9 cellular contexts compared by ENCODE assay signal in genomic region chr11:2428322-2428795, GRCh38. TPM values are rescaled to one million over a fixed set of nuclear protein-coding genes. Genes with fewer than 3 reads are reported as not detected.
DNase-seq lines count a peak whose midpoint lies in the region; ATAC-seq, FAIRE-seq and TF ChIP-seq lines count a peak whose summit lies in the region.
"Had no signal": no experiment of that assay in that cellular context is flagged by ENCODE, and none has a peak within 500 bp of the region (broad histone marks: within the 10 kb centered on the region; RNA-seq: fewer than 3 reads in every experiment).

No MANE protein-coding gene starts in this region.

- TF ChIP-seq CTCF in Calu3 (IDR thresholded peaks at IDR 0.05; ENCODE audit: unreplicated experiment) (peak; percentile 79), KMS-11 (conservative IDR thresholded peaks at IDR 0.05; ENCODE audit: low read depth, low read length) (peak; percentile 97), astrocyte (IDR thresholded peaks at IDR 0.05; ENCODE audit: insufficient read depth, low read depth, low read length) (peak; percentile 72)

- H3K4me1 Mint-ChIP-seq in Calu3 (ENCODE audit: low read depth, unreplicated experiment), result no peaks in the 10 kb centered on the region
- no peaks in the 10 kb centered on the region for H3K4me1 Mint-ChIP-seq in astrocyte (ENCODE audit: low read depth, unreplicated experiment)

- H3K79me2 ChIP-seq in KMS-11 (ENCODE audit: insufficient read depth, low read depth) (no peaks in the 10 kb centered on the region), astrocyte (ENCODE audit: insufficient read depth, low read length) (no peaks in the 10 kb centered on the region)

- no peak for ATAC-seq in GM18873 (IDR thresholded peaks at IDR 0.05; ENCODE audit: low FRiP score, unreplicated experiment)
- no peak for ATAC-seq in GM19035 (IDR thresholded peaks at IDR 0.05; ENCODE audit: unreplicated experiment)

- H4K20me1 ChIP-seq in KMS-11 (ENCODE audit: insufficient read depth) (no peaks in the 10 kb centered on the region), astrocyte (ENCODE audit: insufficient read depth, low read length) (peaks cover 2% of the 10 kb centered on the region)

- H3K4me2 ChIP-seq in KMS-11 (no peak overlapping the region), astrocyte (ENCODE audit: low read length) (no peak overlapping the region)

- peaks cover 2% of the 10 kb centered on the region for H3K9me3 ChIP-seq in astrocyte (ENCODE audit: insufficient read depth, low read depth, low read length)

- H3K27ac ChIP-seq in KMS-11 (no peak overlapping the region), astrocyte (ENCODE audit: low read depth, low read length) (no peak overlapping the region)

- no peak overlapping the region for H3K4me3 ChIP-seq in KMS-11 (IDR thresholded peaks at IDR 0.05; ENCODE audit: insufficient read depth, low read depth, low read length)
- no peak overlapping the region for H3K4me3 ChIP-seq in astrocyte (ENCODE audit: insufficient read depth, low read depth, low read length)

- H3K9me3 Mint-ChIP-seq in Calu3 (ENCODE audit: low read depth, unreplicated experiment), result no peaks in the 10 kb centered on the region
- no peaks in the 10 kb centered on the region for H3K9me3 Mint-ChIP-seq in astrocyte (ENCODE audit: unreplicated experiment)

- BruUV-seq in Calu3 (replicated peaks; lab: Mats Ljungman, UMichigan), result no TSS peak

- DNase-seq in Calu3, result peak; percentile 88
- DNase-seq in T-helper 2 cell, result peak; percentile 68 to 80 (median 71)
- peak; percentile 7 for DNase-seq in astrocyte (ENCODE audit: low read depth)
- DNase-seq in hypothalamus (lab: John Stamatoyannopoulos, UW), result peak in 35 of 51 donors; percentile 4 to 74 (median 32)
- peak; percentile 77 to 79 for DNase-seq in stimulated activated CD4-positive, alpha-beta T cell treated with anti-CD3 and anti-CD28 coated beads, Interleukin-15, amount 100 ng/mL, for 1 hour (ENCODE audit: low read depth in 1 of 2, low spot score in 1 of 2)

- peaks cover 31% of the 10 kb centered on the region for H3K27me3 Mint-ChIP-seq in Calu3 (ENCODE audit: unreplicated experiment)
- H3K27me3 Mint-ChIP-seq in astrocyte (ENCODE audit: low read depth, unreplicated experiment), result peaks cover 21% of the 10 kb centered on the region

- H2AFZ ChIP-seq in KMS-11 (ENCODE audit: low read depth), result no peak overlapping the region
- no peak overlapping the region for H2AFZ ChIP-seq in astrocyte (ENCODE audit: low read depth, low read length)

- peaks cover 20% of the 10 kb centered on the region for H3K27me3 ChIP-seq in KMS-11 (ENCODE audit: insufficient read depth, low read depth)
- H3K27me3 ChIP-seq in astrocyte (ENCODE audit: insufficient read depth, low read length), result no peaks in the 10 kb centered on the region

- H3K36me3 Mint-ChIP-seq in Calu3 (ENCODE audit: insufficient read depth, unreplicated experiment) (no peaks in the 10 kb centered on the region), astrocyte (ENCODE audit: low read depth, unreplicated experiment) (no peaks in the 10 kb centered on the region)

- H3K4me3 Mint-ChIP-seq in Calu3 (ENCODE audit: low read depth, unreplicated experiment) (no peak overlapping the region), astrocyte (ENCODE audit: unreplicated experiment) (no peak overlapping the region)

- no peaks in the 10 kb centered on the region for H3K36me3 ChIP-seq in KMS-11 (ENCODE audit: insufficient read depth)
- H3K36me3 ChIP-seq in astrocyte (ENCODE audit: insufficient read depth, low read length), result no peaks in the 10 kb centered on the region

- H3K9ac ChIP-seq in KMS-11 (no peak overlapping the region), astrocyte (ENCODE audit: low read length) (no peak overlapping the region)

- CTCF ChIA-PET in Calu3 (lab: Charles Lee), result interaction anchor here (4.3 kb wide), 1 partner anchor 103 kb away, joined by 38 read pairs; no protein-coding TSS in a partner anchor

- no peaks in the 10 kb centered on the region for H3K4me1 ChIP-seq in KMS-11 (ENCODE audit: low read depth, poor library complexity, severe bottlenecking)
- H3K4me1 ChIP-seq in astrocyte (ENCODE audit: insufficient read depth, low read length), result no peaks in the 10 kb centered on the region

- intact Hi-C loops in Calu3 (cut with micrococcal nuclease; ENCODE audit: unreplicated experiment), result loop anchor here (1.0 kb wide), 1 partner anchor 103 kb away; no protein-coding TSS in a partner anchor

- no peak for FAIRE-seq in astrocyte (lab: Jason Lieb, UNC)

- no peak overlapping the region for H3K27ac Mint-ChIP-seq in Calu3 (ENCODE audit: unreplicated experiment)
- no peak overlapping the region for H3K27ac Mint-ChIP-seq in astrocyte (ENCODE audit: unreplicated experiment)

RNA-seq across cellular contexts. Expression of gene TRPM5, which starts 16.0 kb away (rescaled TPM):
- total RNA-seq in Calu3 (2022) (not detected in 2 replicates), astrocyte (not detected in 2 replicates)
- total RNA-seq: RPMI7951 had no signal

RNA-seq across cellular contexts. Expression of gene KCNQ1, which starts 16.4 kb away (rescaled TPM):
- total RNA-seq in Calu3 (2022) (7.4 and 9.2 TPM in 2 replicates), astrocyte (0.31 TPM in 1 of 2 replicates, not detected in the other)
- total RNA-seq: RPMI7951 had no signal

RNA-seq across cellular contexts. Expression of gene TSSC4, which starts 27.8 kb away (rescaled TPM):
- total RNA-seq in Calu3 (2022) (49.4 and 51.9 TPM in 2 replicates), astrocyte (60.9 and 70.0 TPM in 2 replicates)

RNA-seq across cellular contexts. Expression of gene CD81, which starts 51.2 kb away (rescaled TPM):
- 283 and 310 TPM in 2 replicates for total RNA-seq in Calu3 (2022)
- total RNA-seq in astrocyte, result 625 and 648 TPM in 2 replicates

Comparison
In these comparisons a context has a peak if more than half of its experiments do, and no peak if none do; other contexts are left out.
1. DNase-seq: peak in every context shown above with its lines; median percentile 88 in Calu3; 78 in stimulated activated CD4-positive, alpha-beta T cell treated with anti-CD3 and anti-CD28 coated beads, Interleukin-15, amount 100 ng/mL, for 1 hour; 71 in T-helper 2 cell; 32 in hypothalamus; 7 in astrocyte.